Comparison of ENCODE assay signal across 9 cellular contexts in the genomic region with DNA sequence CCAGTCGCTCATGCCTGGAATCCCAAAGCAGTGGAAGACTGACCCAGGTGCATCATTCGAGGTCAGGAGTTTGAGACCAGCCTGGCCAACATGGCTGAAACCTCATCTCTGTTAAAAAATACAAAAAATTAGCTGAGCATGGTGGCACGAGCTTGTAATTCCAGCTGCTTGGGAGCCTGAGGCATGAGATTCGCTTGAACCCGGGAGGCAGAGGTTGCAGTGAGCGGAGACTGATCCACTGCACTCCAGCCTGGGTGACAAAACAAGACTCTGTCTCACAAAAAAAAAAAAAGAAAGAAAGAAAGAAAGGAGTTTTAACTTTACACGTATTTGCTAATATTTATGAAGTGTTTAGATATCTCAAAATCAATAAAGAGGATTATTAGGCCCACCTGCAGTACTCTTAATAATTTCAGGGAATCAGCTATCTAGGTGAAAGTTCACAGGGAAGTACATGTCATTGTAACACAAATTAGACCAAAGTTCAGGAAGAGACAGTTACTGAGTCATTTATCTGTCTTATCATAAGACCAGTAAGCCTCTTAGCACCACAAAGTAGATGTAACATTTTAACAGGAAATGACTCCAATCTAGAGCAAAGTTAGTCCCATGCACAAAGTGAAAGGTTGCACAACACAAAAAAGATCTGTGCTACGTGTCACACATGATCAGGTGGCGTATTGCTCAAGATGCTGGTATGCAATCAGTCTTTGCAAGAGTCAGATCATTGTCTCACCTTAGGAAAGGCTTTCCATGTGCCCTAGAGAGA. TPM values are rescaled to one million over a fixed set of nuclear protein-coding genes. Genes with fewer than 3 reads are reported as not detected.
DNase-seq lines count a peak whose midpoint lies in the region; ATAC-seq and TF ChIP-seq lines count a peak whose summit lies in the region.
"Had no signal": no experiment of that assay in that cellular context is flagged by ENCODE, and none has a peak within 500 bp of the region (broad histone marks: within the 10 kb centered on the region; RNA-seq: fewer than 3 reads in every experiment).

No MANE protein-coding gene starts in this region.

- DNase-seq in AG08395 (ENCODE audit: low spot score) (peak; percentile 77), T follicular helper cell (ENCODE audit: low read depth) (peak; percentile 9), mesothelial cell of epicardium (ENCODE audit: low spot score in 2 of 2, unreplicated experiment in 2 of 2) (no peak), NCI-H1436 treated with DMSO at 0.1 percent for 48 hours (lab: John Stamatoyannopoulos, UW) (no peak)
- DNase-seq in central memory CD8-positive, alpha-beta T cell (ENCODE audit: low spot score in 2 of 2): peak in 1 of 2 donors; percentile 45

- ATAC-seq in GM18873 (IDR thresholded peaks at IDR 0.05; ENCODE audit: low FRiP score, unreplicated experiment) (peak; percentile 91), HG03442 (IDR thresholded peaks at IDR 0.05; ENCODE audit: unreplicated experiment) (peak; percentile 94)
- ATAC-seq in central memory CD8-positive, alpha-beta T cell (replicated peaks; ENCODE audit: extremely low read depth, poor library complexity, severe bottlenecking): peak; percentile 99

- H3K27ac Mint-ChIP-seq in central memory CD8-positive, alpha-beta T cell (ENCODE audit: low read depth): peak overlapping the region; percentile 94
- H3K27ac Mint-ChIP-seq in mesothelial cell of epicardium: peak overlapping the region; percentile 73

- peaks cover 3% of the 10 kb centered on the region for H3K36me3 Mint-ChIP-seq in central memory CD8-positive, alpha-beta T cell (ENCODE audit: insufficient read depth)
- peaks cover 2% of the 10 kb centered on the region for H3K36me3 Mint-ChIP-seq in mesothelial cell of epicardium

- H3K4me3 Mint-ChIP-seq in central memory CD8-positive, alpha-beta T cell: peak overlapping the region; percentile 36
- H3K4me3 Mint-ChIP-seq in mesothelial cell of epicardium: no peak overlapping the region

- no peaks in the 10 kb centered on the region for H3K36me3 ChIP-seq in urinary bladder (ENCODE audit: insufficient read depth)
- H3K36me3 ChIP-seq: HAP-1 had no signal

- peak overlapping the region; percentile 77 for H3K27ac ChIP-seq in urinary bladder (ENCODE audit: low read depth)

- no peak for TF ChIP-seq CTCF in mesothelial cell of epicardium (IDR thresholded peaks at IDR 0.05; ENCODE audit: unreplicated experiment)

- peaks cover 13% of the 10 kb centered on the region for H3K4me1 Mint-ChIP-seq in central memory CD8-positive, alpha-beta T cell
- H3K4me1 Mint-ChIP-seq in mesothelial cell of epicardium: peaks cover 11% of the 10 kb centered on the region

- 63% methylated on average over 9 of the region's 9 CpGs for WGBS in urinary bladder

- no peaks in the 10 kb centered on the region for H3K4me1 ChIP-seq in urinary bladder (ENCODE audit: insufficient read depth)

- H3K27me3 Mint-ChIP-seq in central memory CD8-positive, alpha-beta T cell: no peaks in the 10 kb centered on the region
- H3K27me3 Mint-ChIP-seq in mesothelial cell of epicardium (ENCODE audit: low read depth): no peaks in the 10 kb centered on the region

- no peaks in the 10 kb centered on the region for H3K9me3 Mint-ChIP-seq in central memory CD8-positive, alpha-beta T cell
- no peaks in the 10 kb centered on the region for H3K9me3 Mint-ChIP-seq in mesothelial cell of epicardium

- H3K4me3 ChIP-seq in urinary bladder (ENCODE audit: low read depth, low read length): no peak overlapping the region
- H3K4me3 ChIP-seq: HAP-1 had no signal

RNA-seq across cellular contexts. Expression of gene PLIN2, which starts 34.1 kb away (rescaled TPM):
- total RNA-seq in mesothelial cell of epicardium: 95.1 to 99.4 TPM (median 96.9 TPM) in 3 replicates
- total RNA-seq in urinary bladder: 73.6 TPM
- 118 TPM for polyA plus RNA-seq in urinary bladder

RNA-seq across cellular contexts. Expression of gene HAUS6, which starts 58.7 kb away (rescaled TPM):
- total RNA-seq in mesothelial cell of epicardium (14.9 to 16.1 TPM (median 15.6 TPM) in 3 replicates), urinary bladder (25.0 TPM)
- 5.6 TPM for polyA plus RNA-seq in urinary bladder

Comparison
In these comparisons a context has a peak if more than half of its experiments do, and no peak if none do; other contexts are left out.
1. DNase-seq: peak in AG08395 (single experiment) and T follicular helper cell (single experiment); none in mesothelial cell of epicardium (0 of 2) and NCI-H1436 treated with DMSO at 0.1 percent for 48 hours (single experiment).
2. Peak in every context shown above with its lines, with median percentiles within 50 percentile points of each other: ATAC-seq.